ENCODE assay signal across 10 cellular contexts in genomic region chr1:152486400-152487006, GRCh38. TPM values are rescaled to one million over a fixed set of nuclear protein-coding genes. Genes with fewer than 3 reads are reported as not detected.
A peak's percentile ranks its signal among the peaks of the same experiment; 100 is the strongest.
DNase-seq lines count a peak whose midpoint lies in the region; FAIRE-seq and TF ChIP-seq lines count a peak whose summit lies in the region.
"Had no signal": no experiment of that assay in that cellular context is flagged by ENCODE, and none has a peak within 500 bp of the region (broad histone marks: within the 10 kb centered on the region; RNA-seq: fewer than 3 reads in every experiment).

No MANE protein-coding gene starts in this region.

- no peak for TF ChIP-seq POLR2A in ovary (IDR thresholded peaks at IDR 0.05)

- FAIRE-seq in keratinocyte (lab: Jason Lieb, UNC), result peak; percentile 44
- FAIRE-seq: GM12892 had no signal

- H3K79me2 ChIP-seq in keratinocyte (ENCODE audit: control insufficient read depth, insufficient read depth, low read length), result no peaks in the 10 kb centered on the region

- H3K4me2 ChIP-seq in keratinocyte (ENCODE audit: control insufficient read depth, extremely low read depth, insufficient read depth, low read depth, low read length), result no peak overlapping the region

- H3K27me3 ChIP-seq in keratinocyte (ENCODE audit: control insufficient read depth, extremely low read depth, insufficient read depth, low read length) (no peaks in the 10 kb centered on the region), ovary (no peaks in the 10 kb centered on the region)

- H3K36me3 ChIP-seq in keratinocyte (ENCODE audit: control insufficient read depth in 2 of 2, extremely low read depth in 1 of 2, insufficient read depth in 2 of 2, low read length in 2 of 2) (no peaks in the 10 kb centered on the region), ovary (no peaks in the 10 kb centered on the region)

- TF ChIP-seq EP300 in ovary (IDR thresholded peaks at IDR 0.05), result no peak

- dilution Hi-C loops in keratinocyte (cut with MboI; ENCODE audit: extremely low pct_ligation_motif_present, low sequenced_read_pairs), result no loop called here

- H3K4me3 ChIP-seq in keratinocyte (ENCODE audit: control insufficient read depth in 2 of 3, extremely low read depth in 1 of 3, insufficient read depth in 2 of 3, low read depth in 1 of 3, low read length in 3 of 3) (no peak overlapping the region), ovary (no peak overlapping the region)

- DNase-seq in CD1c-positive myeloid dendritic cell (ENCODE audit: extremely low spot score) (peak; percentile 4), RPMI8226 (peak; percentile 8), keratinocyte (ENCODE audit: low read depth, low spot score) (no peak), T-helper 2 cell (no peak), ovary (no peak), MV-4-11 (lab: John Stamatoyannopoulos, UW) (no peak)
- DNase-seq: NCI-H2081 treated with DMSO at 0.1 percent for 48 hours, T-cell had no signal

- no peaks in the 10 kb centered on the region for H4K20me1 ChIP-seq in keratinocyte (ENCODE audit: control insufficient read depth, extremely low read depth, insufficient read depth, low read length)

- H3K27ac ChIP-seq in keratinocyte (ENCODE audit: control insufficient read depth, insufficient read depth, low read length) (no peak overlapping the region), ovary (no peak overlapping the region)

- H3K9me3 ChIP-seq in keratinocyte (ENCODE audit: control insufficient read depth, low read depth, low read length), result no peaks in the 10 kb centered on the region
- H3K9me3 ChIP-seq in ovary, result no peaks in the 10 kb centered on the region

- 60 to 71% (median 61%) methylated on average over 3 of the region's 3 CpGs for WGBS in ovary, 3 donors

- H3K9me1 ChIP-seq in keratinocyte (ENCODE audit: control insufficient read depth, extremely low read depth, insufficient read depth, low read length), result no peaks in the 10 kb centered on the region

- H3K4me1 ChIP-seq in keratinocyte (ENCODE audit: control insufficient read depth, extremely low read depth, insufficient read depth, low read length) (peaks cover 12% of the 10 kb centered on the region), ovary (ENCODE audit: insufficient read depth) (no peaks in the 10 kb centered on the region)

- intact Hi-C loops in ovary (cut with DNase I), result no loop called here

- TF ChIP-seq CTCF in GM12874 (IDR thresholded peaks at IDR 0.05; ENCODE audit: insufficient read depth, low read depth, low read length), result peak; percentile 56; the same call in 1 of the 2 replicates
- TF ChIP-seq CTCF in keratinocyte (optimal IDR thresholded peaks at IDR 0.05 in 1 of 3, IDR thresholded peaks at IDR 0.05 in 1 of 3, conservative IDR thresholded peaks at IDR 0.05 in 1 of 3; ENCODE audit: extremely low read depth in 1 of 3, insufficient read depth in 2 of 3, low read length in 3 of 3), result peak; percentile 38 to 54 (median 41)
- TF ChIP-seq CTCF in ovary (IDR thresholded peaks at IDR 0.05), result no peak

- H3K9ac ChIP-seq in keratinocyte (ENCODE audit: control insufficient read depth, extremely low read depth, insufficient read depth, low read length), result no peak overlapping the region

- no peak overlapping the region for H2AFZ ChIP-seq in keratinocyte (ENCODE audit: control insufficient read depth, low read length)

RNA-seq across cellular contexts. Expression of gene LCE5A, which starts 24.1 kb away (rescaled TPM):
- polyA plus RNA-seq in keratinocyte (not detected in 3 replicates), ovary (not detected)
- polyA plus RNA-seq in keratinocyte (2011; ENCODE audit: low read depth), result not detected
- polyA plus RNA-seq in keratinocyte (2011; cell fraction: cytosol; rRNA removed), result not detected in 2 replicates
- not detected in 2 replicates for polyA plus RNA-seq in keratinocyte (2011; cell fraction: nucleus; rRNA removed)
- 1.0 TPM in 1 of 2 replicates, not detected in the other for polyA plus RNA-seq in keratinocyte (2012; ENCODE audit: low replicate concordance)
- not detected in 3 replicates for polyA minus RNA-seq in keratinocyte
- polyA minus RNA-seq in keratinocyte (2011; cell fraction: cytosol; rRNA and poly(A)+ RNA removed), result not detected
- polyA minus RNA-seq in keratinocyte (2011; cell fraction: nucleus; rRNA and poly(A)+ RNA removed), result not detected in 2 replicates
- total RNA-seq in ovary, result not detected
- total RNA-seq: T-cell had no signal

RNA-seq across cellular contexts. Expression of gene CRCT1, which starts 27.8 kb away (rescaled TPM):
- polyA plus RNA-seq in keratinocyte (6.4 to 11.4 TPM (median 9.0 TPM) in 3 replicates), ovary (not detected)
- 218 TPM for polyA plus RNA-seq in keratinocyte (2011; ENCODE audit: low read depth)
- polyA plus RNA-seq in keratinocyte (2011; cell fraction: cytosol; rRNA removed), result 8.1 and 10.9 TPM in 2 replicates
- 7.9 and 11.6 TPM in 2 replicates for polyA plus RNA-seq in keratinocyte (2011; cell fraction: nucleus; rRNA removed)
- 23.0 and 2,288 TPM in 2 replicates for polyA plus RNA-seq in keratinocyte (2012; ENCODE audit: low replicate concordance)
- 0.89 to 2.3 TPM (median 1.4 TPM) in 3 replicates for polyA minus RNA-seq in keratinocyte
- polyA minus RNA-seq in keratinocyte (2011; cell fraction: cytosol; rRNA and poly(A)+ RNA removed), result 16.9 TPM
- 2.3 and 10.0 TPM in 2 replicates for polyA minus RNA-seq in keratinocyte (2011; cell fraction: nucleus; rRNA and poly(A)+ RNA removed)
- not detected for total RNA-seq in ovary
- total RNA-seq: T-cell had no signal

Comparison
In these comparisons a context has a peak if more than half of its experiments do, and no peak if none do; other contexts are left out.
1. DNase-seq: peak in CD1c-positive myeloid dendritic cell (single experiment) and RPMI8226 (single experiment); none in keratinocyte (single experiment), T-helper 2 cell (0 of 5), ovary (0 of 5) and MV-4-11 (single experiment).
2. CTCF ChIP-seq: peak in GM12874 (single experiment) and keratinocyte (3 of 3); none in ovary (0 of 3).